ENCODE assay signal across 30 cellular contexts in genomic region chr2:215356334-215356947, GRCh38.
"Had no signal": no experiment of that assay in that cellular context is flagged by ENCODE, and none has a peak within 500 bp of the region (broad histone marks: within the 10 kb centered on the region; RNA-seq: fewer than 3 reads in every experiment).

No MANE protein-coding gene starts in this region.

- DNase-seq: activated CD4-positive, alpha-beta T cell treated with anti-CD3 and anti-CD28 coated beads for 36 hours; activated CD4-positive, CD25-positive, alpha-beta regulatory T cell; activated CD8-positive, alpha-beta memory T cell treated with anti-CD3 and anti-CD28 coated beads, Interleukin-2, amount 10 ng/mL, durations not matched to agents 7 days and 5 days; activated CD8-positive, alpha-beta T cell treated with anti-CD3 and anti-CD28 coated beads, Interleukin-2, amount 10 ng/mL, durations not matched to agents 7 days and 5 days; activated effector memory CD4-positive, alpha-beta T cell treated with Interleukin-2 at 50 U/mL for 16 hours; activated naive CD4-positive, alpha-beta T cell treated with anti-CD3 and anti-CD28 coated beads for 36 hours; activated naive CD8-positive, alpha-beta T cell treated with anti-CD3 and anti-CD28 coated beads, Interleukin-2, amount 10 ng/mL, durations not matched to agents 7 days and 5 days; activated T-cell treated with anti-CD3 and anti-CD28 coated beads for 4 hours; effector memory CD4-positive, alpha-beta T cell; erythroblast; heart right ventricle; kidney glomerular epithelial cell; left lung; lower lobe of right lung; naive B cell; nephron progenitor cell; pancreas; stimulated activated CD4-positive, alpha-beta T cell treated with anti-CD3 and anti-CD28 coated beads, Interleukin-4, amount 100 ng/mL, for 1 hour; T-helper 1 cell had no signal

- H3K4me1 Mint-ChIP-seq: activated CD4-positive, alpha-beta T cell treated with anti-CD3 and anti-CD28 coated beads for 36 hours; activated CD8-positive, alpha-beta memory T cell treated with anti-CD3 and anti-CD28 coated beads, Interleukin-2, amount 10 ng/mL, durations not matched to agents 7 days and 5 days; activated naive CD8-positive, alpha-beta T cell treated with anti-CD3 and anti-CD28 coated beads, Interleukin-2, amount 10 ng/mL, durations not matched to agents 7 days and 5 days; naive B cell; nephron progenitor cell had no signal

- H3K27me3 ChIP-seq: ascending aorta, breast epithelium, dorsolateral prefrontal cortex, foreskin keratinocyte, heart right ventricle, left lung, neutrophil, pancreas had no signal

- H3K9me3 Mint-ChIP-seq: activated naive CD4-positive, alpha-beta T cell treated with anti-CD3 and anti-CD28 coated beads for 36 hours; activated naive CD8-positive, alpha-beta T cell treated with anti-CD3 and anti-CD28 coated beads, Interleukin-2, amount 10 ng/mL, durations not matched to agents 7 days and 5 days; naive B cell; nephron progenitor cell; stimulated activated naive CD8-positive, alpha-beta T cell treated with anti-CD3 and anti-CD28 coated beads, Interleukin-15, Interleukin-2, amounts not matched to agents 100 ng/mL and 50 ng/mL, for 24 hours; T-helper 2 cell treated with Interferon-gamma antibody and Interleukin-4, amounts not matched to agents 5 μg/mL and 100 μg/mL, for 36 hours had no signal

- H3K4me3 ChIP-seq: ascending aorta, breast epithelium, coronary artery, dorsolateral prefrontal cortex, heart right ventricle, left lung, lower lobe of right lung, pancreas, prostate gland, thoracic aorta had no signal

- H3K36me3 ChIP-seq: breast epithelium, neutrophil, pancreas, prostate gland had no signal

- ATAC-seq: activated CD4-positive, alpha-beta T cell treated with anti-CD3 and anti-CD28 coated beads for 36 hours; activated CD8-positive, alpha-beta memory T cell treated with anti-CD3 and anti-CD28 coated beads, Interleukin-2, amount 10 ng/mL, durations not matched to agents 7 days and 5 days; activated CD8-positive, alpha-beta T cell treated with anti-CD3 and anti-CD28 coated beads, Interleukin-2, amount 10 ng/mL, durations not matched to agents 7 days and 5 days; heart right ventricle; left lung; lower lobe of right lung; pancreas had no signal

- H3K4me1 ChIP-seq: ascending aorta, breast epithelium, foreskin keratinocyte, left lung, lower lobe of right lung, pancreas, prostate gland had no signal

- FAIRE-seq: pancreas, urothelium cell line had no signal

- H3K27me3 Mint-ChIP-seq: activated CD4-positive, alpha-beta T cell treated with anti-CD3 and anti-CD28 coated beads for 36 hours; activated CD8-positive, alpha-beta memory T cell treated with anti-CD3 and anti-CD28 coated beads, Interleukin-2, amount 10 ng/mL, durations not matched to agents 7 days and 5 days; activated naive CD8-positive, alpha-beta T cell treated with anti-CD3 and anti-CD28 coated beads, Interleukin-2, amount 10 ng/mL, durations not matched to agents 7 days and 5 days; naive B cell; stimulated activated naive CD8-positive, alpha-beta T cell treated with anti-CD3 and anti-CD28 coated beads, Interleukin-15, Interleukin-2, amounts not matched to agents 100 ng/mL and 50 ng/mL, for 24 hours had no signal

- H3K4me3 Mint-ChIP-seq: activated CD4-positive, alpha-beta T cell treated with anti-CD3 and anti-CD28 coated beads for 36 hours; activated CD8-positive, alpha-beta memory T cell treated with anti-CD3 and anti-CD28 coated beads, Interleukin-2, amount 10 ng/mL, durations not matched to agents 7 days and 5 days; activated CD8-positive, alpha-beta T cell treated with anti-CD3 and anti-CD28 coated beads, Interleukin-2, amount 10 ng/mL, durations not matched to agents 7 days and 5 days; activated naive CD4-positive, alpha-beta T cell treated with anti-CD3 and anti-CD28 coated beads for 36 hours; activated naive CD8-positive, alpha-beta T cell treated with anti-CD3 and anti-CD28 coated beads, Interleukin-2, amount 10 ng/mL, durations not matched to agents 7 days and 5 days; naive B cell; nephron progenitor cell; stimulated activated naive CD8-positive, alpha-beta T cell treated with anti-CD3 and anti-CD28 coated beads, Interleukin-15, Interleukin-2, amounts not matched to agents 100 ng/mL and 50 ng/mL, for 24 hours; T-helper 2 cell treated with Interferon-gamma antibody and Interleukin-4, amounts not matched to agents 5 μg/mL and 100 μg/mL, for 36 hours had no signal

- H3K27ac ChIP-seq: breast epithelium, dorsolateral prefrontal cortex, foreskin keratinocyte, heart right ventricle, left lung, lower lobe of right lung, neutrophil, pancreas, prostate gland had no signal

- H3K9me3 ChIP-seq: ascending aorta, breast epithelium, heart right ventricle, left lung, lower lobe of right lung, neutrophil, pancreas, prostate gland, thoracic aorta had no signal

- H3K27ac Mint-ChIP-seq: activated CD4-positive, alpha-beta T cell treated with anti-CD3 and anti-CD28 coated beads for 36 hours; activated CD8-positive, alpha-beta memory T cell treated with anti-CD3 and anti-CD28 coated beads, Interleukin-2, amount 10 ng/mL, durations not matched to agents 7 days and 5 days; activated CD8-positive, alpha-beta T cell treated with anti-CD3 and anti-CD28 coated beads, Interleukin-2, amount 10 ng/mL, durations not matched to agents 7 days and 5 days; activated naive CD4-positive, alpha-beta T cell treated with anti-CD3 and anti-CD28 coated beads for 36 hours; activated naive CD8-positive, alpha-beta T cell treated with anti-CD3 and anti-CD28 coated beads, Interleukin-2, amount 10 ng/mL, durations not matched to agents 7 days and 5 days; naive B cell; nephron progenitor cell; stimulated activated naive CD8-positive, alpha-beta T cell treated with anti-CD3 and anti-CD28 coated beads, Interleukin-15, Interleukin-2, amounts not matched to agents 100 ng/mL and 50 ng/mL, for 24 hours; T-helper 2 cell treated with Interferon-gamma antibody and Interleukin-4, amounts not matched to agents 5 μg/mL and 100 μg/mL, for 36 hours had no signal
